Comparison of ENCODE assay signal across 1 cellular context in the genomic region with DNA sequence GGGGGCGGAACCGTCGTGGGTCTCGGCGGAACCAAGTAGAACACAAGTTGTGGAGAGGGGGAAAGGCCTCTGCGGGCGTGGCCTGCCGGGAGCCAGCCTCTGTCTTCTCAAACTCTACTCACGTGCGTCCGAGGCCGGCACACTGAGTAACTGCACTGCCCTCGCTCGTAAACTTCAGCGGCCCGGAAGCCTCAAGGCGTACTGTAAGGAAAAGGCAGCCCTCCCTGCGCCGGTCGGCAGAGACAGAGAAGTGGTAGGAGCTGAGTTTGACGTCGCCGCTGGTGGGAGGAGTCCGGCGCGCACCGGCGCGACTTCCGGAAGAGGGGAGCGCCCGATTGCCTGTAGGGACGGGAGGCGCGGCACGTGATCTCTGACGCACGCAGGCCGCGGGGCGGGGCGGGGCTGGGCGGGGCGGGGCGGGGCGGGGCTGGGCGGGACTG.
TF ChIP-seq lines count a peak whose summit lies in the region.

A gene with protein sequence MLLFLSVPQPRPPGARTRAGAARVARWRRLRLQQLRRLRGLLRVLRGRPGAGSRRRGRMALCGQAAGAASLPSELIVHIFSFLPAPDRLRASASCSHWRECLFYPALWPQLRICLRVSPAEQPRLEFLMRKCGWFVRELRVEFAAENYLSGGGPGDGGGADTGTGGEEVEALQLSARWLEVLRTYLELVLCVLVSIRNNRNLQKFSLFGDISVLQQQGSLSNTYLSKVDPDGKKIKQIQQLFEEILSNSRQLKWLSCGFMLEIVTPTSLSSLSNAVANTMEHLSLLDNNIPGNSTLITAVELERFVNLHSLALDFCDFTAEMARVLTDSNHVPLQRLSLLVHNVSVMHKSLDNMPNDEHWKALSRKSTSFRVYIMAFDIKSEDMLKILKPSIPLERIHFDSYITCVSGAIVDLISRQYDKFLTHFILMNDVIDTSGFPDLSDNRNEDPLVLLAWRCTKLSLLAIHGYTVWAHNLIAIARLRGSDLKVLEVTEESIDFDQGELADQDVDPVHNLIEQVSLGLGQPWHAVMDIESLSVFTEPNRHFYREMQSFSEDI (minus strand): TSS at position 255 of the 440 bp plus-strand sequence. CDS start 271 bp downstream, outside the sequence.

TF ChIP-seq in HepG2, 621 proteins besides CTCF, POLR2A, EP300 and RAD21 (continued from another document and continues in another):
- TF ChIP-seq MXD4 (CRISPR knock-in tag; IDR thresholded peaks at IDR 0.05), result peak; percentile 45; the same call in 1 of the 2 replicates
- peak; percentile 5; the same call in 1 of the 2 replicates for TF ChIP-seq ZNF451 (CRISPR knock-in tag; IDR thresholded peaks at IDR 0.05)
- TF ChIP-seq MLLT10 (CRISPR knock-in tag; IDR thresholded peaks at IDR 0.05), result no peak
- no peak; the same call in none of the 2 replicates for TF ChIP-seq ZBTB2 (CRISPR knock-in tag; IDR thresholded peaks at IDR 0.05; ENCODE audit: low read depth)
- TF ChIP-seq ZBTB42 (CRISPR knock-in tag; IDR thresholded peaks at IDR 0.05), result no peak
- TF ChIP-seq, protein P1, sequence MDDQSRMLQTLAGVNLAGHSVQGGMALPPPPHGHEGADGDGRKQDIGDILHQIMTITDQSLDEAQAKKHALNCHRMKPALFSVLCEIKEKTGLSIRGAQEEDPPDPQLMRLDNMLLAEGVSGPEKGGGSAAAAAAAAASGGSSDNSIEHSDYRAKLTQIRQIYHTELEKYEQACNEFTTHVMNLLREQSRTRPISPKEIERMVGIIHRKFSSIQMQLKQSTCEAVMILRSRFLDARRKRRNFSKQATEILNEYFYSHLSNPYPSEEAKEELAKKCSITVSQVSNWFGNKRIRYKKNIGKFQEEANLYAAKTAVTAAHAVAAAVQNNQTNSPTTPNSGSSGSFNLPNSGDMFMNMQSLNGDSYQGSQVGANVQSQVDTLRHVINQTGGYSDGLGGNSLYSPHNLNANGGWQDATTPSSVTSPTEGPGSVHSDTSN (CRISPR knock-in tag; IDR thresholded peaks at IDR 0.05; ENCODE audit: borderline replicate concordance), result no peak
- TF ChIP-seq, protein P2, sequence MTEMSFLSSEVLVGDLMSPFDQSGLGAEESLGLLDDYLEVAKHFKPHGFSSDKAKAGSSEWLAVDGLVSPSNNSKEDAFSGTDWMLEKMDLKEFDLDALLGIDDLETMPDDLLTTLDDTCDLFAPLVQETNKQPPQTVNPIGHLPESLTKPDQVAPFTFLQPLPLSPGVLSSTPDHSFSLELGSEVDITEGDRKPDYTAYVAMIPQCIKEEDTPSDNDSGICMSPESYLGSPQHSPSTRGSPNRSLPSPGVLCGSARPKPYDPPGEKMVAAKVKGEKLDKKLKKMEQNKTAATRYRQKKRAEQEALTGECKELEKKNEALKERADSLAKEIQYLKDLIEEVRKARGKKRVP (CRISPR knock-in tag; IDR thresholded peaks at IDR 0.05), result peak in 1 of 2 experiments; percentile 45; a peak in 1 of 4 replicates
- no peak for TF ChIP-seq ZNF773 (CRISPR knock-in tag; IDR thresholded peaks at IDR 0.05; ENCODE audit: borderline replicate concordance)
- TF ChIP-seq NFE2 (CRISPR knock-in tag; IDR thresholded peaks at IDR 0.05), result no peak
- TF ChIP-seq MED8 (CRISPR knock-in tag; IDR thresholded peaks at IDR 0.05; ENCODE audit: insufficient replicate concordance), result peak; percentile 31
- TF ChIP-seq CHD2 (IDR thresholded peaks at IDR 0.05; ENCODE audit: low read depth, low read length), result 0 out of 2 replicates have a peak, but pooled peaks have one; percentile 49
- no peak for TF ChIP-seq MAX (IDR thresholded peaks at IDR 0.05)
- peak; percentile 69 for TF ChIP-seq FOXC1 (CRISPR knock-in tag; IDR thresholded peaks at IDR 0.05; ENCODE audit: borderline replicate concordance)
- no peak for TF ChIP-seq CENPX (CRISPR knock-in tag; IDR thresholded peaks at IDR 0.05)
- TF ChIP-seq ZNF333 (CRISPR knock-in tag; IDR thresholded peaks at IDR 0.05; ENCODE audit: borderline replicate concordance), result no peak
- TF ChIP-seq, protein P3, sequence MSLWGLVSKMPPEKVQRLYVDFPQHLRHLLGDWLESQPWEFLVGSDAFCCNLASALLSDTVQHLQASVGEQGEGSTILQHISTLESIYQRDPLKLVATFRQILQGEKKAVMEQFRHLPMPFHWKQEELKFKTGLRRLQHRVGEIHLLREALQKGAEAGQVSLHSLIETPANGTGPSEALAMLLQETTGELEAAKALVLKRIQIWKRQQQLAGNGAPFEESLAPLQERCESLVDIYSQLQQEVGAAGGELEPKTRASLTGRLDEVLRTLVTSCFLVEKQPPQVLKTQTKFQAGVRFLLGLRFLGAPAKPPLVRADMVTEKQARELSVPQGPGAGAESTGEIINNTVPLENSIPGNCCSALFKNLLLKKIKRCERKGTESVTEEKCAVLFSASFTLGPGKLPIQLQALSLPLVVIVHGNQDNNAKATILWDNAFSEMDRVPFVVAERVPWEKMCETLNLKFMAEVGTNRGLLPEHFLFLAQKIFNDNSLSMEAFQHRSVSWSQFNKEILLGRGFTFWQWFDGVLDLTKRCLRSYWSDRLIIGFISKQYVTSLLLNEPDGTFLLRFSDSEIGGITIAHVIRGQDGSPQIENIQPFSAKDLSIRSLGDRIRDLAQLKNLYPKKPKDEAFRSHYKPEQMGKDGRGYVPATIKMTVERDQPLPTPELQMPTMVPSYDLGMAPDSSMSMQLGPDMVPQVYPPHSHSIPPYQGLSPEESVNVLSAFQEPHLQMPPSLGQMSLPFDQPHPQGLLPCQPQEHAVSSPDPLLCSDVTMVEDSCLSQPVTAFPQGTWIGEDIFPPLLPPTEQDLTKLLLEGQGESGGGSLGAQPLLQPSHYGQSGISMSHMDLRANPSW (CRISPR knock-in tag; IDR thresholded peaks at IDR 0.05; ENCODE audit: borderline replicate concordance), result no peak
- no peak for TF ChIP-seq ZNF296 (CRISPR knock-in tag; conservative IDR thresholded peaks at IDR 0.05)
- no peak for TF ChIP-seq ZNF562 (CRISPR knock-in tag; IDR thresholded peaks at IDR 0.05; ENCODE audit: borderline replicate concordance)
- TF ChIP-seq NCOA5 (CRISPR knock-in tag; IDR thresholded peaks at IDR 0.05), result no peak
- TF ChIP-seq BORCS8-MEF2B (CRISPR knock-in tag; IDR thresholded peaks at IDR 0.05), result no peak; the same call in 1 of the 2 replicates
- no peak for TF ChIP-seq MYPOP (CRISPR knock-in tag; IDR thresholded peaks at IDR 0.05)
- no peak for TF ChIP-seq HDAC6 (IDR thresholded peaks at IDR 0.05; ENCODE audit: low read depth, low read length)
- no peak for TF ChIP-seq ZNF703 (CRISPR knock-in tag; IDR thresholded peaks at IDR 0.05; ENCODE audit: borderline replicate concordance)
- TF ChIP-seq ZFP82 (CRISPR knock-in tag; IDR thresholded peaks at IDR 0.05; ENCODE audit: borderline replicate concordance), result peak; percentile 73; the same call in 1 of the 2 replicates
- no peak for TF ChIP-seq NPAS2 (CRISPR knock-in tag; IDR thresholded peaks at IDR 0.05; ENCODE audit: borderline replicate concordance)
- TF ChIP-seq RBM39 (IDR thresholded peaks at IDR 0.05; ENCODE audit: low read depth, low read length, poor library complexity, severe bottlenecking), result no peak
- 0 out of 2 replicates have a peak, but pooled peaks have one; percentile 42 for TF ChIP-seq HMG20B (CRISPR knock-in tag; conservative IDR thresholded peaks at IDR 0.05)
- no peak for TF ChIP-seq SETDB1 (CRISPR knock-in tag; IDR thresholded peaks at IDR 0.05; ENCODE audit: borderline replicate concordance)
- no peak; the same call in 1 of the 2 replicates for TF ChIP-seq ZFX (CRISPR knock-in tag; IDR thresholded peaks at IDR 0.05; ENCODE audit: low read depth)
- TF ChIP-seq KDM5A (IDR thresholded peaks at IDR 0.05; ENCODE audit: borderline replicate concordance, low read length), result peak; percentile 68; the same call in 1 of the 2 replicates
- peak; percentile 32; the same call in 1 of the 2 replicates for TF ChIP-seq ZNF44 (CRISPR knock-in tag; IDR thresholded peaks at IDR 0.05)
- TF ChIP-seq ZNF629 (CRISPR knock-in tag; conservative IDR thresholded peaks at IDR 0.05), result 0 out of 2 replicates have a peak, but pooled peaks have one; percentile 1
- peak; percentile 73; the same call in 1 of the 2 replicates for TF ChIP-seq HMGXB3 (CRISPR knock-in tag; IDR thresholded peaks at IDR 0.05; ENCODE audit: borderline replicate concordance)
- TF ChIP-seq ZNF503 (CRISPR knock-in tag; IDR thresholded peaks at IDR 0.05), result no peak
- TF ChIP-seq NR2F6 (IDR thresholded peaks at IDR 0.05), result no peak; the same call in 1 of the 2 replicates
- TF ChIP-seq NR2F6 (CRISPR knock-in tag; IDR thresholded peaks at IDR 0.05), result peak; percentile 41; the same call in 1 of the 2 replicates
- peak; percentile 69 for TF ChIP-seq SAP130 (CRISPR knock-in tag; IDR thresholded peaks at IDR 0.05; ENCODE audit: low read depth)
- no peak for TF ChIP-seq ZMYM2 (CRISPR knock-in tag; IDR thresholded peaks at IDR 0.05)
- TF ChIP-seq JUND (CRISPR knock-in tag; IDR thresholded peaks at IDR 0.05), result 0 out of 2 replicates have a peak, but pooled peaks have one; percentile 35
- peak; percentile 31; the same call in 1 of the 2 replicates for TF ChIP-seq KDM2A (CRISPR knock-in tag; IDR thresholded peaks at IDR 0.05; ENCODE audit: borderline replicate concordance, low read depth)
- TF ChIP-seq KAT8 (CRISPR knock-in tag; IDR thresholded peaks at IDR 0.05), result peak; percentile 66; the same call in 1 of the 2 replicates
- no peak; the same call in 1 of the 2 replicates for TF ChIP-seq ARNT2 (CRISPR knock-in tag; IDR thresholded peaks at IDR 0.05; ENCODE audit: low read depth)
- TF ChIP-seq SRY (CRISPR knock-in tag; IDR thresholded peaks at IDR 0.05), result 0 out of 2 replicates have a peak, but pooled peaks have one; percentile 62
- no peak for TF ChIP-seq ZFP41 (CRISPR knock-in tag; IDR thresholded peaks at IDR 0.05; ENCODE audit: borderline replicate concordance)
- TF ChIP-seq STAT5B (CRISPR knock-in tag; IDR thresholded peaks at IDR 0.05), result 0 out of 2 replicates have a peak, but pooled peaks have one; percentile 69
- TF ChIP-seq ELF4 (CRISPR knock-in tag; IDR thresholded peaks at IDR 0.05; ENCODE audit: borderline replicate concordance), result peak; percentile 23; the same call in 1 of the 2 replicates
- no peak for TF ChIP-seq DPF2 (CRISPR knock-in tag; IDR thresholded peaks at IDR 0.05; ENCODE audit: borderline replicate concordance, low read depth)
